ENCODE assay signal across 10 cellular contexts in genomic region chr2:67825476-67825875, GRCh38.
DNase-seq lines count a peak whose midpoint lies in the region; ATAC-seq, FAIRE-seq and TF ChIP-seq lines count a peak whose summit lies in the region.
"Had no signal": no experiment of that assay in that cellular context is flagged by ENCODE, and none has a peak within 500 bp of the region (broad histone marks: within the 10 kb centered on the region; RNA-seq: fewer than 3 reads in every experiment).

No MANE protein-coding gene starts in this region.

- H3K36me3 Mint-ChIP-seq in activated B cell treated with CpG ODN at 0.5 μM for 24 hours (ENCODE audit: low read depth), result no peaks in the 10 kb centered on the region

- no peaks in the 10 kb centered on the region for H3K36me3 ChIP-seq in effector memory CD4-positive, alpha-beta T cell (ENCODE audit: control insufficient read depth, insufficient read depth, low read length)
- no peaks in the 10 kb centered on the region for H3K36me3 ChIP-seq in SJCRH30
- H3K36me3 ChIP-seq: Peyer's patch had no signal

- H3K9me3 ChIP-seq in A549 (no peaks in the 10 kb centered on the region), SJCRH30 (replicated peaks) (no peaks in the 10 kb centered on the region)
- no peaks in the 10 kb centered on the region for H3K9me3 ChIP-seq in effector memory CD4-positive, alpha-beta T cell (ENCODE audit: control insufficient read depth, low read length)
- H3K9me3 ChIP-seq: Peyer's patch had no signal

- no peak for TF ChIP-seq RAD21 in A549 (conservative IDR thresholded peaks at IDR 0.05 in 1 of 2, IDR thresholded peaks at IDR 0.05 in 1 of 2)

- WGBS in A549 (ENCODE audit: missing lambda C conversion rate), result 2% methylated on average over 2 of the region's 2 CpGs

- TF ChIP-seq EP300 in A549 (IDR thresholded peaks at IDR 0.05), result no peak

- no peaks in the 10 kb centered on the region for H3K27me3 Mint-ChIP-seq in activated B cell treated with CpG ODN at 0.5 μM for 24 hours

- H3K27ac ChIP-seq in A549 (no peak overlapping the region), SJCRH30 (no peak overlapping the region)
- H3K27ac ChIP-seq in effector memory CD4-positive, alpha-beta T cell (ENCODE audit: insufficient read depth, low read length, poor library complexity, severe bottlenecking), result no peak overlapping the region
- H3K27ac ChIP-seq: Peyer's patch had no signal

- intact Hi-C loops in activated B cell treated with CpG ODN at 0.5 μM for 24 hours (cut with micrococcal nuclease), result loop anchor here (10.0 kb wide), 1 partner anchor 431 kb away; the partner anchor contains the start of gene ETAA1

- H3K4me3 Mint-ChIP-seq in activated B cell treated with CpG ODN at 0.5 μM for 24 hours, result peak overlapping the region; percentile 37

- CTCF ChIA-PET in A549 (lab: Yijun Ruan, JAX) (no interaction called here), activated B cell treated with CpG ODN at 0.5 μM for 24 hours (lab: Charles Lee) (interaction anchor here (1.2 kb wide), 1 partner anchor 21 kb away, joined by 4 read pairs; no protein-coding TSS in a partner anchor), GM10248 (lab: Yijun Ruan, JAX) (no interaction called here)

- no peaks in the 10 kb centered on the region for H3K27me3 ChIP-seq in effector memory CD4-positive, alpha-beta T cell (replicated peaks; ENCODE audit: control insufficient read depth, insufficient read depth, low read length, poor library complexity, severe bottlenecking)
- H3K27me3 ChIP-seq in SJCRH30, result no peaks in the 10 kb centered on the region
- H3K27me3 ChIP-seq: Peyer's patch had no signal

- POLR2A ChIA-PET in A549 (lab: Yijun Ruan, JAX), result no interaction called here
- POLR2A ChIA-PET in activated B cell treated with CpG ODN at 0.5 μM for 24 hours (lab: Charles Lee), result no interaction called here
- POLR2A ChIA-PET in GM10248 (lab: Yijun Ruan, JAX), result no interaction called here

- no peak overlapping the region for H3K27ac Mint-ChIP-seq in activated B cell treated with CpG ODN at 0.5 μM for 24 hours

- no peak for TF ChIP-seq CTCF in A549 (IDR thresholded peaks at IDR 0.05)
- TF ChIP-seq CTCF in activated B cell treated with CpG ODN at 0.5 μM for 24 hours (IDR thresholded peaks at IDR 0.05), result no peak
- no peak for TF ChIP-seq CTCF in GM10248 (IDR thresholded peaks at IDR 0.05; ENCODE audit: control extremely low read depth, extremely low read depth, low read depth, missing control alignments)

- no peak overlapping the region for H3K4me3 ChIP-seq in A549
- no peak overlapping the region for H3K4me3 ChIP-seq in effector memory CD4-positive, alpha-beta T cell (ENCODE audit: insufficient read depth, low read depth, low read length, poor library complexity, severe bottlenecking)
- H3K4me3 ChIP-seq in SJCRH30, result no peak overlapping the region
- H3K4me3 ChIP-seq: Peyer's patch had no signal

- no peak for DNase-seq in A549 (ENCODE audit: low read depth in 1 of 2, low spot score in 1 of 2)
- peak; percentile 25 for DNase-seq in HPDE6-E6E7 (ENCODE audit: extremely low spot score)
- no peak for DNase-seq in activated B cell treated with CpG ODN at 0.5 μM for 24 hours
- peak; percentile 65 for DNase-seq in iris pigment epithelial cell (ENCODE audit: low read depth)
- no peak for DNase-seq in GM10248 (ENCODE audit: extremely low spot score)
- no peak for DNase-seq in KG1 (lab: John Stamatoyannopoulos, UW)
- no peak for DNase-seq in effector memory CD4-positive, alpha-beta T cell
- DNase-seq in SJCRH30, result no peak
- DNase-seq: NCI-H2107, Peyer's patch had no signal

- no peaks in the 10 kb centered on the region for H3K9me3 Mint-ChIP-seq in activated B cell treated with CpG ODN at 0.5 μM for 24 hours

- TF ChIP-seq POLR2A in A549 (IDR thresholded peaks at IDR 0.05; ENCODE audit: low read length), result no peak

- H3K4me2 ChIP-seq in A549, result no peak overlapping the region

- FAIRE-seq in A549 (lab: Jason Lieb, UNC), result no peak

- peaks cover 23% of the 10 kb centered on the region for H3K4me1 Mint-ChIP-seq in activated B cell treated with CpG ODN at 0.5 μM for 24 hours

- ATAC-seq in A549 (no peak), activated B cell treated with CpG ODN at 0.5 μM for 24 hours (ENCODE audit: low read depth) (peak; percentile 86)

- H3K4me1 ChIP-seq in A549 (no peaks in the 10 kb centered on the region), SJCRH30 (no peaks in the 10 kb centered on the region)
- H3K4me1 ChIP-seq in effector memory CD4-positive, alpha-beta T cell (ENCODE audit: control insufficient read depth, insufficient read depth, low read length, poor library complexity, severe bottlenecking), result no peaks in the 10 kb centered on the region
- H3K4me1 ChIP-seq: Peyer's patch had no signal

TF ChIP-seq in A549, 52 proteins besides CTCF, POLR2A, EP300 and RAD21:
- TF ChIP-seq FOSL2 (IDR thresholded peaks at IDR 0.05), result no peak
- peak; percentile 61 for TF ChIP-seq FOSL2 (CRISPR knock-in tag; IDR thresholded peaks at IDR 0.05)
- no peak for TF ChIP-seq TP53 (CRISPR knock-in tag; IDR thresholded peaks at IDR 0.05)
- TF ChIP-seq RNF2 (IDR thresholded peaks at IDR 0.05; ENCODE audit: borderline replicate concordance, low read depth), result no peak
- TF ChIP-seq HEYL (CRISPR knock-in tag; IDR thresholded peaks at IDR 0.05), result no peak

Comparison
In these comparisons a context has a peak if more than half of its experiments do, and no peak if none do; other contexts are left out.
1. DNase-seq: peak in HPDE6-E6E7 (single experiment) and iris pigment epithelial cell (single experiment); none in A549 (0 of 2), activated B cell treated with CpG ODN at 0.5 μM for 24 hours (single experiment), GM10248 (single experiment), KG1 (single experiment), effector memory CD4-positive, alpha-beta T cell (0 of 3) and SJCRH30 (0 of 2).